1 cellular context compared by ENCODE assay signal in the genomic region with DNA sequence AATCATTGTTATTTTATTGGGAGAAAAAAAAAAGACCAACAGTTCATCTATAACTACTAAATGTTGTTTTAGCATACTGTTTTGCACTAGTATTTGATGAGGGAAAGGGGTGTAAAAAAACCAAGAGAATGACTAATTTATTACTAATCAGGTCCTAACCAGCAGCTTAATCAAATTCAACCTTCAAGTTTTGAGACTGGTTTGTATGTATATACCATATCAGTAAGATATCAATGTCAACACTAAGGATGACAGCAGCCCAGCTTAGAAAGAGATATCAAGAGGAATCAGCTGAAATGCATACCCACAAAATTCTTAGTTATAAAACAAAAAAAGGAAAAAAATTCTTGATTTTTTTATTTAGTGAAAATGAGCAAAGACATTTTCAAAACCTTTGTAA.
TF ChIP-seq lines count a peak whose summit lies in the region.

No MANE protein-coding gene starts in this region.

TF ChIP-seq in HEK293, 187 proteins besides CTCF, POLR2A, EP300 and RAD21 (continued from another document):
- TF ChIP-seq PRDM6 (tag by site-specific recombination; IDR thresholded peaks at IDR 0.05) = peak; percentile 27; the same call in 1 of the 2 replicates
